In the genomic region with DNA sequence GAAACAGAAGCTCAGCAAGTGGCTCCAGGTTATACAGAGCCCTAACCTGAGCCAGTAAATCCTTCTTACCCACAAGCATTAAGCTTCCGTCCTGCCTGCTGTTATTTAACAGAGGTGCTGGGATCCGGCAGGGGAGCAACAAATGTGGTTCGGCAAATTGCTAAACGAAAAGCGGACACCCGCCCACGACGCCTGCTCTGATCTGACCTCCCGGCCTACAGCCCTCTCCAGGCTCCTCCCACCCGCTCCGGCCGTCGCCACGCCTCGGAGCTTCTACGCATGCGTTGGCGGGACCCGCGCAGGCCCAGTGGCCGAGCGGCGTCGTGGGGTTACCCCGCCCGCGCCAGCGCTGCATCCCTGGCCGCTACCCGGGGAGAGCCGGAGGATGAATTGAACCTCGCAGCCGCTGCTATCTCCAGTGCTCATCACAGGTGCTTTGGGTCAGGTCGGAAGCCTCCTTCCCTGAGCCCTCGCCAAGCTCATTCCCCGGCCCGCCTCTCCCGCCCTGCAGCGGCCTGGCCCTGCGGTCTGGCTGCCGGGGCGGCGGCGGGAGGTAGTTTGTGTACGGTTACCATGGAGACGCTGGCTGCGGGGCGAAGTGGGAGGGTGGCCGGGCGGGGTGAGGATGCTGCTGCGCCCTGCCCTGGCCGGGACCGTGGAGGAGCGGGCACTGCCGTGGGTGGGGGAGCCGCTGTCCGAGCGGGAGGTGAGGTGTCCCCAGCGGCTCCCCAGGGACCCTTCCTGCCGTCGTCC, we compare ENCODE assay signal across 8 cellular contexts. TPM values are rescaled to one million over a fixed set of nuclear protein-coding genes. Genes with fewer than 3 reads are reported as not detected.
DNase-seq lines count a peak whose midpoint lies in the region; ATAC-seq and TF ChIP-seq lines count a peak whose summit lies in the region.

A gene with protein sequence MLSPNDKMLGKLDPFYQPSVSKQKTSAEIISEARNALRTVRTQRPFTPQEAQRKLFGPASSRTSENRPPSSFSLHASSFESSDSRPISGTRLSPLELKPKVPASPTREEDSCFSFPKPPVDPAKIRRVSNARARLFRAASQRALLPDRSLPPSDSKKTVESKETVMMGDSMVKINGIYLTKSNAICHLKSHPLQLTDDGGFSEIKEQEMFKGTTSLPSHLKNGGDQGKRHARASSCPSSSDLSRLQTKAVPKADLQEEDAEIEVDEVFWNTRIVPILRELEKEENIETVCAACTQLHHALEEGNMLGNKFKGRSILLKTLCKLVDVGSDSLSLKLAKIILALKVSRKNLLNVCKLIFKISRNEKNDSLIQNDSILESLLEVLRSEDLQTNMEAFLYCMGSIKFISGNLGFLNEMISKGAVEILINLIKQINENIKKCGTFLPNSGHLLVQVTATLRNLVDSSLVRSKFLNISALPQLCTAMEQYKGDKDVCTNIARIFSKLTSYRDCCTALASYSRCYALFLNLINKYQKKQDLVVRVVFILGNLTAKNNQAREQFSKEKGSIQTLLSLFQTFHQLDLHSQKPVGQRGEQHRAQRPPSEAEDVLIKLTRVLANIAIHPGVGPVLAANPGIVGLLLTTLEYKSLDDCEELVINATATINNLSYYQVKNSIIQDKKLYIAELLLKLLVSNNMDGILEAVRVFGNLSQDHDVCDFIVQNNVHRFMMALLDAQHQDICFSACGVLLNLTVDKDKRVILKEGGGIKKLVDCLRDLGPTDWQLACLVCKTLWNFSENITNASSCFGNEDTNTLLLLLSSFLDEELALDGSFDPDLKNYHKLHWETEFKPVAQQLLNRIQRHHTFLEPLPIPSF (plus strand): TSS at position 307 of the 753 bp plus-strand sequence. CDS start 5,846 bp downstream, outside the sequence.

- peak within 1 kb of the TSS; percentile 89 for H3K4me2 ChIP-seq in fibroblast of lung (ENCODE audit: extremely low read depth, insufficient read depth, low read length)

- H3K4me1 ChIP-seq in Panc1 (ENCODE audit: control insufficient read depth, insufficient read depth, low read length) (peaks cover 14% of the 10 kb centered on the region; the same call in 1 of the 2 replicates), fibroblast of lung (ENCODE audit: control insufficient read depth, extremely low read depth, insufficient read depth, low read length) (no peaks in the 10 kb centered on the region)

- no peaks in the 10 kb centered on the region for H3K79me2 ChIP-seq in fibroblast of lung (ENCODE audit: control insufficient read depth, insufficient read depth, low read length)

- TF ChIP-seq CTCF in Panc1 (IDR thresholded peaks at IDR 0.05) (no peak), fibroblast of lung (conservative IDR thresholded peaks at IDR 0.05 in 1 of 2, IDR thresholded peaks at IDR 0.05 in 1 of 2; ENCODE audit: low read depth in 1 of 2, low read length in 2 of 2) (no peak)

- peak within 1 kb of the TSS; percentile 89 for H3K4me3 Mint-ChIP-seq in activated T-helper 1 cell treated with anti-CD3 and anti-CD28 coated beads, Interleukin-12 subunit alpha, Interleukin-12 subunit beta, Interleukin-2, Interleukin-4 antibody, amounts not matched to agents 30 ng/mL and 10 ng/mL and 1 ng/mL, durations not matched to agents 14 hours and 24 hours and 36 hours
- peak within 1 kb of the TSS; percentile 85 to 93 (median 91) for H3K4me3 Mint-ChIP-seq in naive B cell
- H3K4me3 Mint-ChIP-seq in stimulated activated effector memory CD8-positive, alpha-beta T cell treated with anti-CD3 and anti-CD28 coated beads, Interleukin-12 subunit alpha, Interleukin-12 subunit beta, amount 100 ng/mL, for 72 hours: peak within 1 kb of the TSS; percentile 82

- in situ Hi-C loops in Panc1 (cut with HindIII; ENCODE audit: low pct_unique_long_range_greater_than_20kb, low sequenced_read_pairs): no loop called here

- H3K36me3 Mint-ChIP-seq in activated T-helper 1 cell treated with anti-CD3 and anti-CD28 coated beads, Interleukin-12 subunit alpha, Interleukin-12 subunit beta, Interleukin-2, Interleukin-4 antibody, amounts not matched to agents 30 ng/mL and 10 ng/mL and 1 ng/mL, durations not matched to agents 14 hours and 24 hours and 36 hours (ENCODE audit: low read depth): peaks cover 6% of the 10 kb centered on the region
- H3K36me3 Mint-ChIP-seq in naive B cell: no peaks in the 10 kb centered on the region
- peaks cover 14% of the 10 kb centered on the region for H3K36me3 Mint-ChIP-seq in stimulated activated effector memory CD8-positive, alpha-beta T cell treated with anti-CD3 and anti-CD28 coated beads, Interleukin-12 subunit alpha, Interleukin-12 subunit beta, amount 100 ng/mL, for 72 hours

- H3K27me3 Mint-ChIP-seq in activated T-helper 1 cell treated with anti-CD3 and anti-CD28 coated beads, Interleukin-12 subunit alpha, Interleukin-12 subunit beta, Interleukin-2, Interleukin-4 antibody, amounts not matched to agents 30 ng/mL and 10 ng/mL and 1 ng/mL, durations not matched to agents 14 hours and 24 hours and 36 hours (ENCODE audit: insufficient read depth): peaks cover 25% of the 10 kb centered on the region
- H3K27me3 Mint-ChIP-seq in naive B cell: no peaks in the 10 kb centered on the region

- H4K20me1 ChIP-seq in fibroblast of lung (ENCODE audit: control insufficient read depth, extremely low read depth, insufficient read depth, low read length): no peaks in the 10 kb centered on the region

- no peaks in the 10 kb centered on the region for H3K9me3 ChIP-seq in Panc1 (ENCODE audit: control insufficient read depth, insufficient read depth, low read depth, low read length)
- no peaks in the 10 kb centered on the region for H3K9me3 ChIP-seq in fibroblast of lung (ENCODE audit: control insufficient read depth, insufficient read depth, low read depth, low read length)

- BruUV-seq in Panc1 (replicated peaks; lab: Mats Ljungman, UMichigan): no TSS peak

- H3K27ac Mint-ChIP-seq in activated T-helper 1 cell treated with anti-CD3 and anti-CD28 coated beads, Interleukin-12 subunit alpha, Interleukin-12 subunit beta, Interleukin-2, Interleukin-4 antibody, amounts not matched to agents 30 ng/mL and 10 ng/mL and 1 ng/mL, durations not matched to agents 14 hours and 24 hours and 36 hours: peak within 1 kb of the TSS; percentile 71
- peak within 1 kb of the TSS; percentile 87 to 95 (median 88) for H3K27ac Mint-ChIP-seq in naive B cell
- H3K27ac Mint-ChIP-seq in stimulated activated effector memory CD8-positive, alpha-beta T cell treated with anti-CD3 and anti-CD28 coated beads, Interleukin-12 subunit alpha, Interleukin-12 subunit beta, amount 100 ng/mL, for 72 hours: peak within 1 kb of the TSS; percentile 91

- no peaks in the 10 kb centered on the region for H3K9me3 Mint-ChIP-seq in activated T-helper 1 cell treated with anti-CD3 and anti-CD28 coated beads, Interleukin-12 subunit alpha, Interleukin-12 subunit beta, Interleukin-2, Interleukin-4 antibody, amounts not matched to agents 30 ng/mL and 10 ng/mL and 1 ng/mL, durations not matched to agents 14 hours and 24 hours and 36 hours
- no peaks in the 10 kb centered on the region for H3K9me3 Mint-ChIP-seq in naive B cell
- H3K9me3 Mint-ChIP-seq in stimulated activated effector memory CD8-positive, alpha-beta T cell treated with anti-CD3 and anti-CD28 coated beads, Interleukin-12 subunit alpha, Interleukin-12 subunit beta, amount 100 ng/mL, for 72 hours: no peaks in the 10 kb centered on the region

- H3K27ac ChIP-seq in Panc1 (ENCODE audit: low read length): peak within 1 kb of the TSS; percentile 89
- peak within 1 kb of the TSS; percentile 83 for H3K27ac ChIP-seq in fibroblast of lung (ENCODE audit: insufficient read depth, low read length)

- H3K27me3 ChIP-seq in Panc1 (ENCODE audit: control insufficient read depth, insufficient read depth, low read length) (peaks cover 5% of the 10 kb centered on the region; the same call in 1 of the 2 replicates), fibroblast of lung (ENCODE audit: control insufficient read depth, insufficient read depth, low read length) (no peaks in the 10 kb centered on the region)

- peak within 1 kb of the TSS; percentile 95 for H3K9ac ChIP-seq in fibroblast of lung (ENCODE audit: insufficient read depth, low read length)

- peaks cover 31% of the 10 kb centered on the region for H3K4me1 Mint-ChIP-seq in activated T-helper 1 cell treated with anti-CD3 and anti-CD28 coated beads, Interleukin-12 subunit alpha, Interleukin-12 subunit beta, Interleukin-2, Interleukin-4 antibody, amounts not matched to agents 30 ng/mL and 10 ng/mL and 1 ng/mL, durations not matched to agents 14 hours and 24 hours and 36 hours (ENCODE audit: low read depth)
- H3K4me1 Mint-ChIP-seq in naive B cell: peaks cover 7 to 10% (median 7%) of the 10 kb centered on the region in 3 donors
- H3K4me1 Mint-ChIP-seq in stimulated activated effector memory CD8-positive, alpha-beta T cell treated with anti-CD3 and anti-CD28 coated beads, Interleukin-12 subunit alpha, Interleukin-12 subunit beta, amount 100 ng/mL, for 72 hours: peaks cover 35% of the 10 kb centered on the region

- POLR2A ChIA-PET in Panc1 (lab: Charles Lee): interaction anchor here (0.6 to 0.8 kb wide), 5 partner anchors 25 to 1025 kb away, joined by 3 to 4 read pairs (median 3); a partner anchor contains a TSS

- peak; percentile 92 for DNase-seq in DMS53 (lab: John Stamatoyannopoulos, UW)
- peak; percentile 89 for DNase-seq in KG1 (lab: John Stamatoyannopoulos, UW)
- peak; percentile 81 for DNase-seq in Panc1 (ENCODE audit: low read depth, low spot score)
- DNase-seq in activated T-helper 1 cell treated with anti-CD3 and anti-CD28 coated beads, Interleukin-12 subunit alpha, Interleukin-12 subunit beta, Interleukin-2, Interleukin-4 antibody, amounts not matched to agents 30 ng/mL and 10 ng/mL and 1 ng/mL, durations not matched to agents 14 hours and 24 hours and 36 hours (ENCODE audit: low spot score): peak; percentile 88
- peak; percentile 81 to 83 for DNase-seq in fibroblast of lung (ENCODE audit: low read depth in 2 of 2)
- DNase-seq in naive B cell: peak; percentile 92
- DNase-seq in stimulated activated effector memory CD8-positive, alpha-beta T cell treated with anti-CD3 and anti-CD28 coated beads, Interleukin-12 subunit alpha, Interleukin-12 subunit beta, amount 100 ng/mL, for 72 hours (ENCODE audit: low spot score in 2 of 2): peak; percentile 96 to 100

- ATAC-seq in GM21737 (IDR thresholded peaks at IDR 0.05; ENCODE audit: unreplicated experiment) (peak; percentile 98), Panc1 (peak; percentile 99), naive B cell (ENCODE audit: low read depth in 2 of 2) (peak; percentile 87 to 89)
- peak; percentile 93 for ATAC-seq in stimulated activated effector memory CD8-positive, alpha-beta T cell treated with anti-CD3 and anti-CD28 coated beads, Interleukin-12 subunit alpha, Interleukin-12 subunit beta, amount 100 ng/mL, for 72 hours

- H3K36me3 ChIP-seq in Panc1 (ENCODE audit: control insufficient read depth, insufficient read depth, low read length): no peaks in the 10 kb centered on the region
- H3K36me3 ChIP-seq in fibroblast of lung (ENCODE audit: control insufficient read depth, insufficient read depth, low read length): no peaks in the 10 kb centered on the region

- H2AFZ ChIP-seq in fibroblast of lung (ENCODE audit: low read length): peak within 1 kb of the TSS; percentile 91

- H3K4me3 ChIP-seq in Panc1 (ENCODE audit: low read depth in 2 of 2, low read length in 2 of 2) (peak within 1 kb of the TSS; percentile 80 to 88), fibroblast of lung (replicated peaks in 1 of 4; ENCODE audit: control extremely low read depth in 1 of 4, insufficient read depth in 1 of 4, low read depth in 3 of 4, low read length in 4 of 4) (peak within 1 kb of the TSS; percentile 54 to 80 (median 72))

- CTCF ChIA-PET in Panc1 (lab: Charles Lee): interaction anchor here (0.6 to 0.9 kb wide), 2 partner anchors 12 to 224 kb away, joined by 3 read pairs; no protein-coding TSS in a partner anchor

- intact Hi-C loops in Panc1 (cut with micrococcal nuclease; ENCODE audit: unreplicated experiment): no loop called here
- intact Hi-C loops in activated T-helper 1 cell treated with anti-CD3 and anti-CD28 coated beads, Interleukin-12 subunit alpha, Interleukin-12 subunit beta, Interleukin-2, Interleukin-4 antibody, amounts not matched to agents 30 ng/mL and 10 ng/mL and 1 ng/mL, durations not matched to agents 14 hours and 24 hours and 36 hours (cut with micrococcal nuclease): loop anchor here (1.0 to 10.0 kb wide), 11 partner anchors 13 to 607 kb away; a partner anchor contains a TSS

RNA-seq across cellular contexts. Expression of the gene that starts here (rescaled TPM):
- total RNA-seq in Panc1 (2021; ENCODE audit: unreplicated experiment) (9.3 TPM), fibroblast of lung (1.8 and 4.0 TPM in 2 replicates)
- polyA plus RNA-seq in Panc1 (2012; ENCODE audit: insufficient read length): 4.6 TPM
- 3.9 and 4.6 TPM in 2 replicates for total RNA-seq in activated T-helper 1 cell treated with anti-CD3 and anti-CD28 coated beads, Interleukin-12 subunit alpha, Interleukin-12 subunit beta, Interleukin-2, Interleukin-4 antibody, amounts not matched to agents 30 ng/mL and 10 ng/mL and 1 ng/mL, durations not matched to agents 14 hours and 24 hours and 36 hours
- polyA plus RNA-seq in fibroblast of lung (2.8 and 6.2 TPM in 2 replicates), naive B cell (ENCODE audit: low read depth in 6 of 6) (1 to 10 TPM; 3.4 to 4.9 (median 4.4) TPM)
- polyA plus RNA-seq in fibroblast of lung (2012): 1.6 and 3.3 TPM in 2 replicates
- polyA minus RNA-seq in fibroblast of lung (ENCODE audit: low replicate concordance): not detected in 2 replicates

Comparison
In these comparisons a context has a peak if more than half of its experiments do, and no peak if none do; other contexts are left out.
1. Peak in every context shown above with its lines: DNase-seq, ATAC-seq, H3K4me3 ChIP-seq and H3K27ac ChIP-seq.